Comparison of ENCODE assay signal across 17 cellular contexts in the genomic region with DNA sequence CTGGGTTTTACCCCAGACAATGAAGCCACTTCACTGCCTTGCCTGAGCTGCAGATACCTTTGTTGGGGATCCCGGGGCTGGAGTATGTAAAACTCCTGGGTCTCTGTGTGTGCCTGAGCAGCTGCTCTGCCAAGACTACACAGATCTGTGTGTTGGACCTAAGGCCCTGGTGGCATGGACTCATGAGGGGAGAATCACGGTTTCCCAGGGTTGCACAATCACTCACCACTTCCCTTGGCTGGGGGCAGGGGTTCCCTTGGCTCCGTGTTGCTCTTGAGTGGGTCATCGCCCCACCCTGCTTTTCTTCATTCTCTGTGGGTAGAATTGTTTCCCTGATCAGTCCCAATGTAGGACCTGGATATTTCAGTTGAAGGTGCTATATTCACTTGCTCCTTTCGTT. TPM values are rescaled to one million over a fixed set of nuclear protein-coding genes. Genes with fewer than 3 reads are reported as not detected.
"Had no signal": no experiment of that assay in that cellular context is flagged by ENCODE, and none has a peak within 500 bp of the region (broad histone marks: within the 10 kb centered on the region; RNA-seq: fewer than 3 reads in every experiment).

No MANE protein-coding gene starts in this region.

- H3K9me3 ChIP-seq: mucosa of descending colon, testis, upper lobe of right lung had no signal

- H3K27me3 ChIP-seq: testis had no signal

- ATAC-seq: activated CD4-positive, CD25-positive, alpha-beta regulatory T cell treated with anti-CD3 and anti-CD28 coated beads, Interleukin-2, amount 50 U/mL, for 24 hours; activated T-cell treated with anti-CD3 and anti-CD28 coated beads, Interleukin-2, amount 50 U/mL, for 72 hours; esophagus mucosa; mucosa of descending colon; naive thymus-derived CD8-positive, alpha-beta T cell; sciatic nerve; stimulated activated naive CD8-positive, alpha-beta T cell treated with anti-CD3 and anti-CD28 coated beads, Interleukin-15, Interleukin-2, amounts not matched to agents 100 U/mL and 50 U/mL, for 24 hours; upper lobe of right lung had no signal

- H3K36me3 ChIP-seq: upper lobe of right lung had no signal

- H3K4me1 ChIP-seq: testis, upper lobe of right lung had no signal

- H3K4me3 ChIP-seq: mucosa of descending colon, testis, upper lobe of right lung had no signal

- DNase-seq: activated CD4-positive, alpha-beta T cell treated with anti-CD3 and anti-CD28 coated beads, Interleukin-2, amount 50 U/mL, for 4 hours; activated T-cell treated with anti-CD3 and anti-CD28 coated beads, Interleukin-2, amount 50 U/mL, for 72 hours; central memory CD4-positive, alpha-beta T cell; glutamatergic neuron; immature natural killer cell; mucosa of descending colon; naive thymus-derived CD8-positive, alpha-beta T cell; nucleus accumbens; stimulated activated naive CD8-positive, alpha-beta T cell treated with anti-CD3 and anti-CD28 coated beads, Interleukin-15, Interleukin-2, amounts not matched to agents 100 U/mL and 50 U/mL, for 24 hours; testis; upper lobe of right lung had no signal

- H3K27ac ChIP-seq: testis, upper lobe of right lung had no signal

RNA-seq across cellular contexts. Expression of a gene that starts 13.9 kb away (rescaled TPM):
- total RNA-seq: activated T-cell treated with anti-CD3 and anti-CD28 coated beads, Interleukin-2, amount 50 U/mL, for 72 hours; esophagus mucosa; fibroblast of villous mesenchyme; mucosa of descending colon; naive thymus-derived CD8-positive, alpha-beta T cell; progenitor cell of endocrine pancreas; sciatic nerve; T-helper 2 cell treated with Interferon-gamma antibody and Interleukin-4, amounts not matched to agents 100 ng/mL and 5 ng/mL, for 36 hours; upper lobe of right lung had no signal
- polyA plus RNA-seq: immature natural killer cell; naive thymus-derived CD8-positive, alpha-beta T cell had no signal
